In genomic region chr5:57833489-57833888, GRCh38 we compare ENCODE assay signal across 28 cellular contexts.
"Had no signal": no experiment of that assay in that cellular context is flagged by ENCODE, and none has a peak within 500 bp of the region (broad histone marks: within the 10 kb centered on the region; RNA-seq: fewer than 3 reads in every experiment).

No MANE protein-coding gene starts in this region.

- H3K36me3 Mint-ChIP-seq: activated naive CD8-positive, alpha-beta T cell; naive thymus-derived CD4-positive, alpha-beta T cell; stimulated activated naive B cell treated with anti-CD40 and anti-IgM and Interleukin-4, amounts not matched to agents 10 μg/mL and 1 μg/mL and 100 μg/mL, for 72 hours had no signal

- FAIRE-seq: endometrium, small intestine had no signal

- H3K27me3 Mint-ChIP-seq: stimulated activated naive B cell treated with anti-CD40 and anti-IgM and Interleukin-4, amounts not matched to agents 10 μg/mL and 1 μg/mL and 100 μg/mL, for 72 hours had no signal

- H3K27ac ChIP-seq: body of pancreas, colonic mucosa, gastroesophageal sphincter, left lung, parathyroid adenoma, psoas muscle, sigmoid colon, suprapubic skin, tibial artery had no signal

- H3K4me3 Mint-ChIP-seq: activated naive CD8-positive, alpha-beta T cell; naive thymus-derived CD4-positive, alpha-beta T cell; stimulated activated naive B cell treated with anti-CD40 and anti-IgM and Interleukin-4, amounts not matched to agents 10 μg/mL and 1 μg/mL and 100 μg/mL, for 72 hours had no signal

- H2AFZ ChIP-seq: parathyroid adenoma had no signal

- H3K4me1 Mint-ChIP-seq: naive thymus-derived CD4-positive, alpha-beta T cell; stimulated activated naive B cell treated with anti-CD40 and anti-IgM and Interleukin-4, amounts not matched to agents 10 μg/mL and 1 μg/mL and 100 μg/mL, for 72 hours had no signal

- H3K4me3 ChIP-seq: body of pancreas, colonic mucosa, gastroesophageal sphincter, left lung, lung, psoas muscle, sigmoid colon, suprapubic skin, tibial artery had no signal

- H3K79me2 ChIP-seq: parathyroid adenoma had no signal

- H3K9me3 ChIP-seq: body of pancreas, colonic mucosa, left lung, psoas muscle, sigmoid colon, suprapubic skin had no signal

- H3K27me3 ChIP-seq: body of pancreas, colonic mucosa, gastroesophageal sphincter, left lung, sigmoid colon, suprapubic skin, tibial artery had no signal

- H3K9me3 Mint-ChIP-seq: stimulated activated naive B cell treated with anti-CD40 and anti-IgM and Interleukin-4, amounts not matched to agents 10 μg/mL and 1 μg/mL and 100 μg/mL, for 72 hours had no signal

- DNase-seq: activated CD4-positive, alpha-beta T cell treated with anti-CD3 and anti-CD28 coated beads for 4 hours; activated CD4-positive, alpha-beta T cell treated with anti-CD3 and anti-CD28 coated beads, Interleukin-2, amount 50 U/mL, for 4 hours; activated CD4-positive, CD25-positive, alpha-beta regulatory T cell; activated effector memory CD4-positive, alpha-beta T cell treated with Interleukin-2 at 50 U/mL for 16 hours; activated naive CD4-positive, alpha-beta T cell treated with Interleukin-2 at 50 U/mL for 16 hours; anterior cingulate cortex; colonic mucosa; effector CD8-positive, alpha-beta T cell; erythroblast; hypothalamus; kidney glomerular epithelial cell; left lung; naive thymus-derived CD4-positive, alpha-beta T cell; psoas muscle; sigmoid colon; small intestine; stimulated activated CD4-positive, alpha-beta T cell treated with anti-CD3 and anti-CD28 coated beads, Interleukin-1b, Interleukin-23, amount 100 ng/mL, for 48 hours; stimulated activated CD4-positive, alpha-beta T cell treated with anti-CD3 and anti-CD28 coated beads, Interleukin-4, amount 100 ng/mL, for 4 hours; stimulated activated CD8-positive, alpha-beta memory T cell treated with anti-CD3 and anti-CD28 coated beads, Interleukin-4, amount 100 ng/mL, for 48 hours; stimulated activated naive B cell treated with anti-CD40 and anti-IgM and Interleukin-4, amounts not matched to agents 10 μg/mL and 1 μg/mL and 100 μg/mL, for 72 hours; tibial artery had no signal

- H3K27ac Mint-ChIP-seq: activated naive CD8-positive, alpha-beta T cell; naive thymus-derived CD4-positive, alpha-beta T cell; stimulated activated naive B cell treated with anti-CD40 and anti-IgM and Interleukin-4, amounts not matched to agents 10 μg/mL and 1 μg/mL and 100 μg/mL, for 72 hours had no signal

- H3K9ac ChIP-seq: parathyroid adenoma had no signal

- ATAC-seq: body of pancreas; gastroesophageal sphincter; left lung; naive thymus-derived CD4-positive, alpha-beta T cell; psoas muscle; stimulated activated naive B cell treated with anti-CD40 and anti-IgM and Interleukin-4, amounts not matched to agents 10 μg/mL and 1 μg/mL and 100 μg/mL, for 72 hours had no signal

- H3K36me3 ChIP-seq: colonic mucosa, gastroesophageal sphincter, left lung, sigmoid colon, suprapubic skin, tibial artery had no signal

- H3K4me1 ChIP-seq: colonic mucosa, gastroesophageal sphincter, left lung, parathyroid adenoma, psoas muscle, tibial artery had no signal
